ENCODE assay signal across 8 cellular contexts in the genomic region with DNA sequence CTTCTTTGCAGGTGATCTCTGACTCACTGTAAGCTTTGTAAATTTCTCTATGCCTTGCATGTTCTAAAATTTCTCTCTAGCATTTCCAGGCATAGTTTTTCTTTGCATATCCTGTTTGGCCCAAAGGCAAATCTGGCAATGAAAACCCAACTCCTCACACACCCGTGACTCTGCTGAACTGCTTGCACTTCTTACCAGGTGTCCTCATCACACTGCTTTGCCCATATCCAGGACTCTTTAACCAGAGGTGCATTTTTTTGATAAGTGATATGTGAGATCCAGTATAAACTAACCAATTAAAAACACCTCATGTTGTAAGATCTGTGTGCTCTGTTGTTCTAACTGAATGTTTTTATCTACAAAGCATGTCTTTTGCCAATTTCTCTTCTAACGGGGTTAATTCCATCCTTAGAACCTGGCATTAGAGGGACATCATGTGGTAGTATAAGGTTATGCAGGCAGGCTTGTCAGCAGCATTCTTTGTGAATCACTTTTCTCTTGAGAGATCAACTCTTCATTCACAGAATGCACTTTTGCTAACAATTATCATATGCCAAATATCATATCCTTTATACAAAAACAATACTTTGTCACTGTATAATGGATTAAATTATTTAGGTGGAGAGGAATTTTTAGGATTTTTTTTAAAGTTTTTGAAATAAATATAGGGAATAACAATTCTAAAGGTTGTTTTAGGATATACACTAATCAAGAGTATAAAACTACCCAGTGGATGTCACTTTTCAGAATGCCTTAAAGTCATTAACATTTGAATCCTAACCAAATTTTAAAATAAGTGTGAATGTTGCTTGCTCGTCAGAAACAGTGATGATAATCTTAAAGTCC. TPM values are rescaled to one million over a fixed set of nuclear protein-coding genes. Genes with fewer than 3 reads are reported as not detected.
A peak's percentile ranks its signal among the peaks of the same experiment; 100 is the strongest.
DNase-seq lines count a peak whose midpoint lies in the region; ATAC-seq and TF ChIP-seq lines count a peak whose summit lies in the region.

No MANE protein-coding gene starts in this region.

- POLR2A ChIA-PET in activated B cell treated with CpG ODN at 0.5 μM for 24 hours (lab: Charles Lee): no interaction called here

- intact Hi-C loops in activated B cell treated with CpG ODN at 0.5 μM for 24 hours (cut with micrococcal nuclease): loop anchor here (1.0 to 10.0 kb wide), 3 partner anchors 1218 to 1631 kb away; a partner anchor contains a TSS
- intact Hi-C loops in left ventricle myocardium superior (cut with micrococcal nuclease): no loop called here
- intact Hi-C loops in stomach (cut with DNase I; ENCODE audit: low total_unique reads): no loop called here

- peak; percentile 73 for DNase-seq in AG20443 (ENCODE audit: low spot score)
- DNase-seq in NCI-H1417 (lab: John Stamatoyannopoulos, UW): peak; percentile 2 to 79 (median 44)
- DNase-seq in activated B cell treated with CpG ODN at 0.5 μM for 24 hours: no peak
- DNase-seq in left ventricle myocardium superior: no peak
- DNase-seq in stomach: no peak
- DNase-seq in stimulated activated CD4-positive, alpha-beta T cell treated with anti-CD3 and anti-CD28 coated beads, Interleukin-2, amount 100 ng/mL, for 48 hours: no peak

- H3K36me3 Mint-ChIP-seq in activated B cell treated with CpG ODN at 0.5 μM for 24 hours (ENCODE audit: low read depth): no peaks in the 10 kb centered on the region

- no peaks in the 10 kb centered on the region for H3K4me1 Mint-ChIP-seq in activated B cell treated with CpG ODN at 0.5 μM for 24 hours

- WGBS in stomach, 5 donors: 29 to 38% (median 31%) methylated on average over 3 of the region's 3 CpGs

- CTCF ChIA-PET in activated B cell treated with CpG ODN at 0.5 μM for 24 hours (lab: Charles Lee): no interaction called here

- H3K27ac ChIP-seq in stomach: no peak overlapping the region

- no peak for TF ChIP-seq POLR2A in stomach (IDR thresholded peaks at IDR 0.05)

- H3K27me3 ChIP-seq in stomach: no peaks in the 10 kb centered on the region

- H3K9me3 ChIP-seq in stomach: no peaks in the 10 kb centered on the region

- H3K4me1 ChIP-seq in stomach: no peaks in the 10 kb centered on the region

- no peak overlapping the region for H3K4me3 Mint-ChIP-seq in activated B cell treated with CpG ODN at 0.5 μM for 24 hours

- ATAC-seq in GM18508 (IDR thresholded peaks at IDR 0.05; ENCODE audit: insufficient read depth, unreplicated experiment) (peak; percentile 67), HG02870 (IDR thresholded peaks at IDR 0.05; ENCODE audit: unreplicated experiment) (peak; percentile 85), activated B cell treated with CpG ODN at 0.5 μM for 24 hours (ENCODE audit: low read depth) (peak; percentile 49), left ventricle myocardium superior (peak; percentile 62)

- H3K36me3 ChIP-seq in stomach: no peaks in the 10 kb centered on the region

- no peak overlapping the region for H3K4me3 ChIP-seq in stomach

- TF ChIP-seq EP300 in stomach (IDR thresholded peaks at IDR 0.05): no peak

- H3K27ac Mint-ChIP-seq in activated B cell treated with CpG ODN at 0.5 μM for 24 hours: no peak overlapping the region

- TF ChIP-seq CTCF in activated B cell treated with CpG ODN at 0.5 μM for 24 hours (IDR thresholded peaks at IDR 0.05) (no peak), stomach (IDR thresholded peaks at IDR 0.05) (peak in 5 of 7 experiments; percentile 26 to 68 (median 58))

- H3K9me3 Mint-ChIP-seq in activated B cell treated with CpG ODN at 0.5 μM for 24 hours: no peaks in the 10 kb centered on the region

- H3K27me3 Mint-ChIP-seq in activated B cell treated with CpG ODN at 0.5 μM for 24 hours: no peaks in the 10 kb centered on the region

RNA-seq across cellular contexts. Expression of a gene that starts 20.8 kb away (rescaled TPM):
- total RNA-seq in activated B cell treated with CpG ODN at 0.5 μM for 24 hours (47.0 and 59.9 TPM in 2 replicates), left ventricle myocardium superior (25.7 TPM), stomach (100 to 1,000 TPM in 1 of 5 donors, 10 to 100 TPM in 4; 11.7 to 112 (median 70.9) TPM)
- 10 to 100 TPM in 1 of 3 donors, 1 to 10 TPM in 2; 4.3 to 11.9 (median 7.4) TPM for polyA plus RNA-seq in stomach

Comparison
In these comparisons a context has a peak if more than half of its experiments do, and no peak if none do; other contexts are left out.
1. DNase-seq: peak in AG20443 (single experiment) and NCI-H1417 (3 of 3); none in activated B cell treated with CpG ODN at 0.5 μM for 24 hours (single experiment), left ventricle myocardium superior (single experiment), stomach (single experiment) and stimulated activated CD4-positive, alpha-beta T cell treated with anti-CD3 and anti-CD28 coated beads, Interleukin-2, amount 100 ng/mL, for 48 hours (0 of 2).
2. Peak in every context shown above with its lines, with median percentiles within 50 percentile points of each other: ATAC-seq.